Comparison of ENCODE assay signal across 15 cellular contexts in the genomic region with DNA sequence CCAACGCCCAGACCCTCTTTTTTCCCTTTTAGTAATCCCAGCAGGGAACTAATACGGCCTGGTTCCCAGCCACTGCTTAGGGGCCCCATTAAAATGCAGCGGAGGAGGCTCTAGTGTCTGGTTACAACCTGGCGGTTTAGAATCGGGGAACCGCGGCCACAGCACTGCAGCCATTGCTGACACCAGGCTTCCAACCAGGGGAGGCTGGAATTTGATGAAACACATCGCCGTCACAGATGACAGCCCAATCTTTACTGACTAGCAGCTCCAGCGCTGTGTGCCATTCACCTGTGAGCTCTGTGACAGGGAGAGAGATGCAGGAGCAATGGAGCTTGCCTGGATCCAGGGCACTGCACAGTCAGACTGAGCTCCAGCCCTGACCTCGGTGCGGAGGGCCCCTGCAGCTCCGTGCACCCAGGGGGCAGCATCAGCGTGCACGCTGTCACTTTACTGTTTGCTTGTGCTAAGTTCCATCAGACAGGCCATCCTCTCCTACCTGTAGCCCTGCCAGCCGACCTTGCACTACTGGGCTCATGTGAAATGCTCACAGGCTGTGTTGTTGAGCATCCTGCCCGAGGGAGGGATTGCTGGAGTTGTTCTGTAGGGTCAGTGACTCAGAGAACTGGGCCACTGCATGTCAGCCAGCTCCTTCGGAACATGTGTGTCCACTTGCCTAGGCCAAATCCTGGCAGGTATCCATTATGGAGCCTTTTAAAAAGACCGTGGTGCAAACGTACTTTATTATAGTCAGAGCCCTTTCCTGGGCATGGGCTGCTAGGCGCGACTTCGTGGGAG.
A peak's percentile ranks its signal among the peaks of the same experiment; 100 is the strongest.
DNase-seq lines count a peak whose midpoint lies in the region; ATAC-seq, FAIRE-seq and TF ChIP-seq lines count a peak whose summit lies in the region.
"Had no signal": no experiment of that assay in that cellular context is flagged by ENCODE, and none has a peak within 500 bp of the region (broad histone marks: within the 10 kb centered on the region; RNA-seq: fewer than 3 reads in every experiment).

No MANE protein-coding gene starts in this region.

- 55% methylated on average over 17 of the region's 23 CpGs for WGBS in HepG2 (ENCODE audit: low lambda C conversion rate)
- WGBS in right lobe of liver (ENCODE audit: insufficient coverage, low coverage, low lambda C conversion rate, missing lambda C conversion rate): 71% methylated on average over 6 of the region's 23 CpGs

- ATAC-seq in HepG2: peak; percentile 61
- ATAC-seq in right lobe of liver: no peak
- no peak for ATAC-seq in left lobe of liver
- ATAC-seq: activated CD8-positive, alpha-beta T cell treated with anti-CD3 and anti-CD28 coated beads for 36 hours; lower lobe of right lung had no signal

- no peak overlapping the region for H3K9ac ChIP-seq in HepG2 (ENCODE audit: insufficient read depth, low read depth, low read length)

- H3K9me3 Mint-ChIP-seq in brain: peaks cover 0 to 2% (median 0%) of the 10 kb centered on the region in 5 experiments
- H3K9me3 Mint-ChIP-seq: activated CD8-positive, alpha-beta T cell treated with anti-CD3 and anti-CD28 coated beads for 36 hours had no signal

- intact Hi-C loops in HepG2 (cut with micrococcal nuclease; ENCODE audit: unreplicated experiment) (no loop called here), right lobe of liver (cut with DNase I) (no loop called here)

- DNase-seq in HepG2 (ENCODE audit: low spot score) (no peak), right lobe of liver (no peak), kidney tubule cell (ENCODE audit: low spot score) (peak; percentile 57), left lobe of liver (ENCODE audit: low spot score) (no peak), AML-193 (lab: John Stamatoyannopoulos, UW) (no peak), GM10266 (ENCODE audit: extremely low spot score) (no peak), KG1 (lab: John Stamatoyannopoulos, UW) (no peak)
- DNase-seq: activated CD8-positive, alpha-beta T cell treated with anti-CD3 and anti-CD28 coated beads for 36 hours; activated effector memory CD4-positive, alpha-beta T cell treated with anti-CD3 and anti-CD28 coated beads, Interleukin-2, amount 50 U/mL, for 16 hours; heart right ventricle; lower lobe of right lung; T-helper 9 cell had no signal

- H3K27me3 ChIP-seq in HepG2 (ENCODE audit: control insufficient read depth in 1 of 2, insufficient read depth in 2 of 2, low read length in 2 of 2): peaks cover 2 to 18% of the 10 kb centered on the region in 2 experiments; a peak in 3 of 5 replicates
- no peaks in the 10 kb centered on the region for H3K27me3 ChIP-seq in right lobe of liver
- H3K27me3 ChIP-seq: heart right ventricle had no signal

- no peaks in the 10 kb centered on the region for H3K79me2 ChIP-seq in HepG2 (ENCODE audit: insufficient read depth, low read length)

- H3K4me1 ChIP-seq in HepG2 (ENCODE audit: insufficient read depth, low read length) (no peaks in the 10 kb centered on the region), right lobe of liver (no peaks in the 10 kb centered on the region)
- H3K4me1 ChIP-seq: lower lobe of right lung had no signal

- FAIRE-seq in HepG2 (lab: Jason Lieb, UNC): no peak
- FAIRE-seq: astrocyte, GM12892 had no signal

- H3K36me3 Mint-ChIP-seq in brain: no peaks in the 10 kb centered on the region

- TF ChIP-seq POLR2A in HepG2 (IDR thresholded peaks at IDR 0.05; ENCODE audit: insufficient read depth in 1 of 2, low read depth in 2 of 2, low read length in 2 of 2) (no peak), right lobe of liver (IDR thresholded peaks at IDR 0.05) (no peak)

- TF ChIP-seq CTCF in HepG2 (CRISPR knock-in tag; IDR thresholded peaks at IDR 0.05) (peak; percentile 27), right lobe of liver (IDR thresholded peaks at IDR 0.05) (no peak), brain (conservative IDR thresholded peaks at IDR 0.05) (no peak), GM10266 (IDR thresholded peaks at IDR 0.05; ENCODE audit: control insufficient read depth, insufficient read depth, low read depth, missing control alignments) (no peak)

- H3K27me3 Mint-ChIP-seq in brain: peaks cover 4% of the 10 kb centered on the region
- H3K27me3 Mint-ChIP-seq: activated CD8-positive, alpha-beta T cell treated with anti-CD3 and anti-CD28 coated beads for 36 hours had no signal

- no peak for TF ChIP-seq EP300 in HepG2 (IDR thresholded peaks at IDR 0.05; ENCODE audit: low read depth in 2 of 2, low read length in 2 of 2)
- no peak for TF ChIP-seq EP300 in HepG2 (CRISPR knock-in tag; IDR thresholded peaks at IDR 0.05; ENCODE audit: borderline replicate concordance)

- H3K4me3 Mint-ChIP-seq in brain: peak overlapping the region in 2 of 5 experiments; percentile 32 to 37
- H3K4me3 Mint-ChIP-seq: activated CD8-positive, alpha-beta T cell treated with anti-CD3 and anti-CD28 coated beads for 36 hours had no signal

- POLR2A ChIA-PET in HepG2 (lab: Yijun Ruan, JAX): no interaction called here

- H3K4me3 ChIP-seq in HepG2 (replicated peaks in 1 of 3; ENCODE audit: insufficient read depth in 1 of 3, low read depth in 2 of 3, low read length in 3 of 3): no peak overlapping the region
- no peak overlapping the region for H3K4me3 ChIP-seq in right lobe of liver
- H3K4me3 ChIP-seq: heart right ventricle, lower lobe of right lung had no signal

- H3K36me3 ChIP-seq in HepG2 (replicated peaks in 1 of 2; ENCODE audit: control insufficient read depth in 1 of 2, insufficient read depth in 2 of 2, low read length in 2 of 2) (no peaks in the 10 kb centered on the region), right lobe of liver (no peaks in the 10 kb centered on the region)
- H3K36me3 ChIP-seq: heart right ventricle, lower lobe of right lung had no signal

- H3K9me3 ChIP-seq in HepG2 (ENCODE audit: low read length) (no peaks in the 10 kb centered on the region), right lobe of liver (no peaks in the 10 kb centered on the region)
- H3K9me3 ChIP-seq: heart right ventricle, lower lobe of right lung had no signal

- no TSS peak for BruUV-seq in HepG2 (replicated peaks; lab: Mats Ljungman, UMichigan)

- H4K20me1 ChIP-seq in HepG2 (ENCODE audit: insufficient read depth, low read length): no peaks in the 10 kb centered on the region

- no peak overlapping the region for H3K27ac ChIP-seq in HepG2 (ENCODE audit: extremely low read length, insufficient read depth, low read length)
- no peak overlapping the region for H3K27ac ChIP-seq in right lobe of liver
- H3K27ac ChIP-seq: heart right ventricle, lower lobe of right lung had no signal

- in situ Hi-C loops in HepG2 (cut with HindIII; ENCODE audit: extremely low pct_ligation_motif_present, low pct_unique_long_range_greater_than_20kb): no loop called here

- H2AFZ ChIP-seq in HepG2 (ENCODE audit: low read length): no peak overlapping the region

- no peak overlapping the region for H3K4me2 ChIP-seq in HepG2 (ENCODE audit: low read depth, low read length)

- CTCF ChIA-PET in HepG2 (lab: Yijun Ruan, JAX; ENCODE audit: low intra/inter-chr PET ratio, low total read pairs): no interaction called here

- peak overlapping the region; percentile 56 to 82 (median 71) for H3K27ac Mint-ChIP-seq in brain
- H3K27ac Mint-ChIP-seq: activated CD8-positive, alpha-beta T cell treated with anti-CD3 and anti-CD28 coated beads for 36 hours had no signal

- peaks cover 50% of the 10 kb centered on the region for H3K4me1 Mint-ChIP-seq in brain

- no peak for TF ChIP-seq RAD21 in HepG2 (CRISPR knock-in tag; IDR thresholded peaks at IDR 0.05)

TF ChIP-seq in HepG2, 621 proteins besides CTCF, POLR2A, EP300 and RAD21:
- peak; percentile 10; the same call in 1 of the 2 replicates for TF ChIP-seq STAG1 (CRISPR knock-in tag; IDR thresholded peaks at IDR 0.05)
- TF ChIP-seq, protein P1, sequence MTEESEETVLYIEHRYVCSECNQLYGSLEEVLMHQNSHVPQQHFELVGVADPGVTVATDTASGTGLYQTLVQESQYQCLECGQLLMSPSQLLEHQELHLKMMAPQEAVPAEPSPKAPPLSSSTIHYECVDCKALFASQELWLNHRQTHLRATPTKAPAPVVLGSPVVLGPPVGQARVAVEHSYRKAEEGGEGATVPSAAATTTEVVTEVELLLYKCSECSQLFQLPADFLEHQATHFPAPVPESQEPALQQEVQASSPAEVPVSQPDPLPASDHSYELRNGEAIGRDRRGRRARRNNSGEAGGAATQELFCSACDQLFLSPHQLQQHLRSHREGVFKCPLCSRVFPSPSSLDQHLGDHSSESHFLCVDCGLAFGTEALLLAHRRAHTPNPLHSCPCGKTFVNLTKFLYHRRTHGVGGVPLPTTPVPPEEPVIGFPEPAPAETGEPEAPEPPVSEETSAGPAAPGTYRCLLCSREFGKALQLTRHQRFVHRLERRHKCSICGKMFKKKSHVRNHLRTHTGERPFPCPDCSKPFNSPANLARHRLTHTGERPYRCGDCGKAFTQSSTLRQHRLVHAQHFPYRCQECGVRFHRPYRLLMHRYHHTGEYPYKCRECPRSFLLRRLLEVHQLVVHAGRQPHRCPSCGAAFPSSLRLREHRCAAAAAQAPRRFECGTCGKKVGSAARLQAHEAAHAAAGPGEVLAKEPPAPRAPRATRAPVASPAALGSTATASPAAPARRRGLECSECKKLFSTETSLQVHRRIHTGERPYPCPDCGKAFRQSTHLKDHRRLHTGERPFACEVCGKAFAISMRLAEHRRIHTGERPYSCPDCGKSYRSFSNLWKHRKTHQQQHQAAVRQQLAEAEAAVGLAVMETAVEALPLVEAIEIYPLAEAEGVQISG (CRISPR knock-in tag; IDR thresholded peaks at IDR 0.05): no peak
